In the genomic region with DNA sequence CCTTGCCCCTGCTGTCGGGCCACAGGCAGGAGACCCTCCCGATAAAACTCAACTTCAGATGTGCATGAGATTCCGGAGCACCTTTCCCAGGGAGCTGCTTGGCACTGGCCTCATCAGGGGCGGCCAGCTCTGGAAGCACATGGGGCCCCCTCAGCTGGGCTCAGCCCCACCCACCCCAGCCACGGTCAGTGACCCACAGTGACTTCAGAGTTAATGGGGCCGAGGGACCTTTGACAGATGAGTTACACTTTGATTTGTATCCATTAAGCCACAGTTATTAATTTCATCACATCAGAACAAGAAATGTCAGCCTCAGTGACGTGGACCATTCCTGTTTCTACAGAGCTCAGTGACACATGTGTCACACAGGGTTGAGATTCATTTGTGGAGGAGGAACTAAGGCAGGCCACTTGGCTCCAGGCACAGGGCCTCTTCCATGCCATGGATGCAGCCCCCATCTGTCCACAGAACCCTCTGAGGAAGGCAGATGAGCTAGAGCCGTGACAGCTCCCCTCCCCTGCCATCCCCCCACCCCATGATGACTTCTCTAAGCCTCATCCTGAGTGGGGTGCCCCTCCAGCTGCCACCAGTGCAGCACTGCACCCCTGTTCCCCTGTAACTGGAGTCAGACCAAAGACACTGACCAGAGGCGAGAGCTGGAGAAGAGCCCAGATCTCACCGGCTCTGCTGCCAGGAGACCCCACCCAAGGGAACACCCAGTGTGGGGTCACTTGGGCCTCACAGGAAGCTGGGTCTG, we compare ENCODE assay signal across 15 cellular contexts.
"Had no signal": no experiment of that assay in that cellular context is flagged by ENCODE, and none has a peak within 500 bp of the region (broad histone marks: within the 10 kb centered on the region; RNA-seq: fewer than 3 reads in every experiment).

No MANE protein-coding gene starts in this region.

- H3K9me3 ChIP-seq: ascending aorta, breast epithelium, thyroid gland had no signal

- H3K9me3 Mint-ChIP-seq: activated naive CD4-positive, alpha-beta T cell treated with anti-CD3 and anti-CD28 coated beads, Interleukin-2, amount 10 ng/mL, durations not matched to agents 7 days and 5 days; activated T-helper 2 cell treated with anti-CD3 and anti-CD28 coated beads, Interferon-gamma antibody, Interleukin-2, Interleukin-4, amounts not matched to agents 10 μg/mL and 5 μg/mL and 100 μg/mL, durations not matched to agents 14 hours and 24 hours and 36 hours; stimulated activated naive B cell treated with anti-CD40 and anti-IgM and Interleukin-4, amounts not matched to agents 10 μg/mL and 1 μg/mL and 100 μg/mL, for 72 hours; T-helper 1 cell treated with Interleukin-12 subunit alpha and Interleukin-12 subunit beta and Interleukin-4 antibody, amounts not matched to agents 30 μg/mL and 1 μg/mL, for 36 hours had no signal

- H3K27ac ChIP-seq: ascending aorta, breast epithelium, thyroid gland, WERI-Rb-1 had no signal

- H3K27ac Mint-ChIP-seq: activated naive CD4-positive, alpha-beta T cell treated with anti-CD3 and anti-CD28 coated beads, Interleukin-2, amount 10 ng/mL, durations not matched to agents 7 days and 5 days; activated T-helper 2 cell treated with anti-CD3 and anti-CD28 coated beads, Interferon-gamma antibody, Interleukin-2, Interleukin-4, amounts not matched to agents 10 μg/mL and 5 μg/mL and 100 μg/mL, durations not matched to agents 14 hours and 24 hours and 36 hours; stimulated activated naive B cell treated with anti-CD40 and anti-IgM and Interleukin-4, amounts not matched to agents 10 μg/mL and 1 μg/mL and 100 μg/mL, for 72 hours; T-helper 1 cell treated with Interleukin-12 subunit alpha and Interleukin-12 subunit beta and Interleukin-4 antibody, amounts not matched to agents 30 μg/mL and 1 μg/mL, for 36 hours had no signal

- H3K36me3 ChIP-seq: ascending aorta, breast epithelium, thyroid gland, WERI-Rb-1 had no signal

- H3K27me3 Mint-ChIP-seq: activated naive CD4-positive, alpha-beta T cell treated with anti-CD3 and anti-CD28 coated beads, Interleukin-2, amount 10 ng/mL, durations not matched to agents 7 days and 5 days had no signal

- H3K27me3 ChIP-seq: ascending aorta, breast epithelium, thyroid gland had no signal

- H3K36me3 Mint-ChIP-seq: activated naive CD4-positive, alpha-beta T cell treated with anti-CD3 and anti-CD28 coated beads, Interleukin-2, amount 10 ng/mL, durations not matched to agents 7 days and 5 days; stimulated activated naive B cell treated with anti-CD40 and anti-IgM and Interleukin-4, amounts not matched to agents 10 μg/mL and 1 μg/mL and 100 μg/mL, for 72 hours had no signal

- H3K4me1 ChIP-seq: ascending aorta, breast epithelium, thyroid gland had no signal

- H3K4me3 ChIP-seq: ascending aorta, breast epithelium, thyroid gland had no signal

- H3K4me1 Mint-ChIP-seq: activated naive CD4-positive, alpha-beta T cell treated with anti-CD3 and anti-CD28 coated beads, Interleukin-2, amount 10 ng/mL, durations not matched to agents 7 days and 5 days; stimulated activated naive B cell treated with anti-CD40 and anti-IgM and Interleukin-4, amounts not matched to agents 10 μg/mL and 1 μg/mL and 100 μg/mL, for 72 hours had no signal

- DNase-seq: activated CD4-positive, alpha-beta T cell treated with anti-CD3 and anti-CD28 coated beads, Interleukin-2, amount 50 U/mL, for 48 hours; activated naive CD4-positive, alpha-beta T cell treated with anti-CD3 and anti-CD28 coated beads, Interleukin-2, amount 10 ng/mL, durations not matched to agents 7 days and 5 days; activated T-cell treated with anti-CD3 and anti-CD28 coated beads for 4 hours; erythroblast; kidney; retina; stimulated activated CD4-positive, alpha-beta T cell treated with anti-CD3 and anti-CD28 coated beads, Interleukin-2, amount 100 ng/mL, for 48 hours; stimulated activated naive B cell treated with anti-CD40 and anti-IgM and Interleukin-4, amounts not matched to agents 10 μg/mL and 1 μg/mL and 100 μg/mL, for 72 hours; thyroid gland; WERI-Rb-1 had no signal

- FAIRE-seq: kidney, urothelium cell line had no signal

- ATAC-seq: stimulated activated naive B cell treated with anti-CD40 and anti-IgM and Interleukin-4, amounts not matched to agents 10 μg/mL and 1 μg/mL and 100 μg/mL, for 72 hours had no signal

- H3K4me3 Mint-ChIP-seq: activated naive CD4-positive, alpha-beta T cell treated with anti-CD3 and anti-CD28 coated beads, Interleukin-2, amount 10 ng/mL, durations not matched to agents 7 days and 5 days; stimulated activated naive B cell treated with anti-CD40 and anti-IgM and Interleukin-4, amounts not matched to agents 10 μg/mL and 1 μg/mL and 100 μg/mL, for 72 hours; T-helper 1 cell treated with Interleukin-12 subunit alpha and Interleukin-12 subunit beta and Interleukin-4 antibody, amounts not matched to agents 30 μg/mL and 1 μg/mL, for 36 hours had no signal
